ENCODE assay signal across 12 cellular contexts in genomic region chr12:46522141-46522540, GRCh38.
A peak's percentile ranks its signal among the peaks of the same experiment; 100 is the strongest.
DNase-seq lines count a peak whose midpoint lies in the region; ATAC-seq, FAIRE-seq and TF ChIP-seq lines count a peak whose summit lies in the region.
"Had no signal": no experiment of that assay in that cellular context is flagged by ENCODE, and none has a peak within 500 bp of the region (broad histone marks: within the 10 kb centered on the region; RNA-seq: fewer than 3 reads in every experiment).

No MANE protein-coding gene starts in this region.

- DNase-seq in GM04504 (ENCODE audit: low read depth): peak; percentile 60
- DNase-seq in fibroblast of villous mesenchyme (ENCODE audit: low read depth): peak; percentile 54
- no peak for DNase-seq in pons (ENCODE audit: low spot score)
- DNase-seq in NCI-H2227 treated with DMSO at 0.1 percent for 48 hours (lab: John Stamatoyannopoulos, UW): no peak
- DNase-seq in GM19239 (ENCODE audit: insufficient read length, low spot score): no peak
- DNase-seq: activated naive CD4-positive, alpha-beta T cell treated with anti-CD3 and anti-CD28 coated beads, Interleukin-2, amount 50 U/mL, for 16 hours; DMS153; left colon had no signal

- H3K4me1 ChIP-seq in ACC112 (ENCODE audit: control insufficient read depth, insufficient read depth, low read length, unreplicated experiment): peaks cover 45% of the 10 kb centered on the region

- peaks cover 26% of the 10 kb centered on the region for H3K79me2 ChIP-seq in ACC112 (ENCODE audit: control insufficient read depth, insufficient read depth, low read length, unreplicated experiment)

- no peaks in the 10 kb centered on the region for H3K27me3 ChIP-seq in ACC112 (ENCODE audit: insufficient read depth, low read length)

- peak overlapping the region; percentile 29 for H2AFZ ChIP-seq in ACC112 (ENCODE audit: low read length, unreplicated experiment)

- H3K36me3 ChIP-seq in ACC112 (ENCODE audit: insufficient read depth, low read length): peaks cover 32% of the 10 kb centered on the region

- peak overlapping the region; percentile 41 for H3K4me3 ChIP-seq in ACC112 (ENCODE audit: low read depth, low read length)
- peak overlapping the region; percentile 40 for H3K4me3 ChIP-seq in WI38 (ENCODE audit: low read depth, low read length)
- no peak overlapping the region for H3K4me3 ChIP-seq in fibroblast of villous mesenchyme (ENCODE audit: low read depth, low read length)

- no peak for ATAC-seq in HG03045 (IDR thresholded peaks at IDR 0.05; ENCODE audit: unreplicated experiment)
- ATAC-seq: left colon had no signal

- H3K27ac ChIP-seq in ACC112 (ENCODE audit: low read depth, low read length): peak overlapping the region; percentile 95

- TF ChIP-seq CTCF in WI38 (IDR thresholded peaks at IDR 0.05; ENCODE audit: low read depth, low read length): no peak
- no peak for TF ChIP-seq CTCF in fibroblast of villous mesenchyme (IDR thresholded peaks at IDR 0.05; ENCODE audit: insufficient read depth, low read depth, low read length)

- no peak for FAIRE-seq in GM19239 (lab: Jason Lieb, UNC)
- FAIRE-seq: H54 had no signal

Comparison
In these comparisons a context has a peak if more than half of its experiments do, and no peak if none do; other contexts are left out.
1. DNase-seq: peak in GM04504 (single experiment) and fibroblast of villous mesenchyme (single experiment); none in pons (single experiment), NCI-H2227 treated with DMSO at 0.1 percent for 48 hours (single experiment) and GM19239 (single experiment).